Comparison of ENCODE assay signal across 8 cellular contexts in the genomic region with DNA sequence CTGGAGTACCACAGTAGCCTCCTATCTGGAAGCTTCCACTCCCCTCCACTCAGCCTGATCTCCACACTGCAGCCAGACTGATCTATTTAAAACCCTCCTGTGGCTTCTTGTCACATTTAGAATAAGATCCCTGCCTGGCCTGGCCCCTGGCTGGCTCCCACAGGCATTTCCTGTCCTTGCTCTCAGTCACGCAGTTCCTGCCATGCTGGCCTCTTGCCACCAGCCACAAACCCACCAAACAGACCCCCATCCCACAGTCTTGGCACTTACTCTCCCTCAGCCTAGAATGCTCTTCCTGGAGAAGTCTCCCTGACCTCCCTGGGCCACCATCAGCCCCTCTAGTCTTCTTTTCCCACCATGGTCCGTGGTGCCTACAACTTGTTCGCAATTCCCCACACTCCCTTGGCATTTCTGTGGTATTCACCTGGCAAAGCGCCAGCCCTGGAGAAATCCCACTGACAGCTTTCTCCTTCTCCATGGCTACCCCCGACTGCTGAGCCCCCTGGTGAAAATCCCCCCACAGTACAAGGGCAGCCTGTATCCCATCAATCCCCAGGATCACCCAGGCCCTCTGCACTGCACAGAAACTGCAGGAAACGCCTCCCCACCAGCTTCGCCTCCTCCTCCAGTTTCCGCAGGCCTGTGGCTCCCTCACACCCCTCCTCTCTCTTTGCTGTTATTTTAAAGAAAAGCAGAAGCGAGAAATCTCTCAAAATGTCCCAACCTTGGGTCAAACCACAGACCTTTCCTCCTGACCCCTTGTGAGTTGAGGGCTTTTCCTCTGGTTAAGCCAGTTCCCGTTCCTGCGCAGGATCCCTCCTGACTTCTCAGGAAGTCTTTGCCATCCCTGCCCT.
A peak's percentile ranks its signal among the peaks of the same experiment; 100 is the strongest.
DNase-seq lines count a peak whose midpoint lies in the region; ATAC-seq and TF ChIP-seq lines count a peak whose summit lies in the region.

No MANE protein-coding gene starts in this region.

- DNase-seq in DMS79 (lab: John Stamatoyannopoulos, UW) (peak; percentile 60), WTC11 (ENCODE audit: low spot score) (no peak), left lobe of liver (ENCODE audit: low spot score) (no peak), NCI-H2029 treated with DMSO at 0.1 percent for 48 hours (lab: John Stamatoyannopoulos, UW) (no peak), T-helper 2 cell (no peak), NCI-H1092 (lab: John Stamatoyannopoulos, UW) (no peak)

- peak; percentile 78 for ATAC-seq in GM19468 (IDR thresholded peaks at IDR 0.05; ENCODE audit: extremely low read depth, unreplicated experiment)
- ATAC-seq in HG03460 (IDR thresholded peaks at IDR 0.05; ENCODE audit: unreplicated experiment): peak; percentile 78
- ATAC-seq in WTC11: peak; percentile 35
- peak; percentile 46 for ATAC-seq in left lobe of liver

- peaks cover 3% of the 10 kb centered on the region; the same call in 1 of the 2 replicates for H3K36me3 Mint-ChIP-seq in WTC11

- TF ChIP-seq CTCF in WTC11 (IDR thresholded peaks at IDR 0.05): no peak

- POLR2A ChIA-PET in WTC11 (lab: Charles Lee): no interaction called here

- H3K27ac Mint-ChIP-seq in WTC11: peak overlapping the region; percentile 10; the same call in 1 of the 2 replicates

- no peaks in the 10 kb centered on the region; the same call in 1 of the 2 replicates for H3K9me3 Mint-ChIP-seq in WTC11

- H3K27me3 Mint-ChIP-seq in WTC11 (ENCODE audit: low read depth): no peaks in the 10 kb centered on the region

- H3K4me1 Mint-ChIP-seq in WTC11: peaks cover 22% of the 10 kb centered on the region

- no peak overlapping the region for H3K4me3 Mint-ChIP-seq in WTC11

- CTCF ChIA-PET in WTC11 (lab: Charles Lee): interaction anchor here (0.8 to 1.5 kb wide), 2 partner anchors 15 kb away, joined by 5 read pairs; no protein-coding TSS in a partner anchor

TF ChIP-seq in WTC11, 78 proteins besides CTCF, POLR2A, EP300 and RAD21:
- TF ChIP-seq MYBL2 (CRISPR knock-in tag; IDR thresholded peaks at IDR 0.05): no peak
- TF ChIP-seq ZNF423 (CRISPR knock-in tag; IDR thresholded peaks at IDR 0.05): no peak
- TF ChIP-seq ETV6 (CRISPR knock-in tag; IDR thresholded peaks at IDR 0.05): no peak
- TF ChIP-seq KAT7 (CRISPR knock-in tag; IDR thresholded peaks at IDR 0.05; ENCODE audit: borderline replicate concordance): no peak
- TF ChIP-seq RELA (CRISPR knock-in tag; IDR thresholded peaks at IDR 0.05; ENCODE audit: borderline replicate concordance): no peak
- TF ChIP-seq, protein P1, sequence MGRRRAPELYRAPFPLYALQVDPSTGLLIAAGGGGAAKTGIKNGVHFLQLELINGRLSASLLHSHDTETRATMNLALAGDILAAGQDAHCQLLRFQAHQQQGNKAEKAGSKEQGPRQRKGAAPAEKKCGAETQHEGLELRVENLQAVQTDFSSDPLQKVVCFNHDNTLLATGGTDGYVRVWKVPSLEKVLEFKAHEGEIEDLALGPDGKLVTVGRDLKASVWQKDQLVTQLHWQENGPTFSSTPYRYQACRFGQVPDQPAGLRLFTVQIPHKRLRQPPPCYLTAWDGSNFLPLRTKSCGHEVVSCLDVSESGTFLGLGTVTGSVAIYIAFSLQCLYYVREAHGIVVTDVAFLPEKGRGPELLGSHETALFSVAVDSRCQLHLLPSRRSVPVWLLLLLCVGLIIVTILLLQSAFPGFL (CRISPR knock-in tag; IDR thresholded peaks at IDR 0.05; ENCODE audit: borderline replicate concordance): no peak
- TF ChIP-seq CREM (CRISPR knock-in tag; IDR thresholded peaks at IDR 0.05): no peak
- TF ChIP-seq, protein P2, sequence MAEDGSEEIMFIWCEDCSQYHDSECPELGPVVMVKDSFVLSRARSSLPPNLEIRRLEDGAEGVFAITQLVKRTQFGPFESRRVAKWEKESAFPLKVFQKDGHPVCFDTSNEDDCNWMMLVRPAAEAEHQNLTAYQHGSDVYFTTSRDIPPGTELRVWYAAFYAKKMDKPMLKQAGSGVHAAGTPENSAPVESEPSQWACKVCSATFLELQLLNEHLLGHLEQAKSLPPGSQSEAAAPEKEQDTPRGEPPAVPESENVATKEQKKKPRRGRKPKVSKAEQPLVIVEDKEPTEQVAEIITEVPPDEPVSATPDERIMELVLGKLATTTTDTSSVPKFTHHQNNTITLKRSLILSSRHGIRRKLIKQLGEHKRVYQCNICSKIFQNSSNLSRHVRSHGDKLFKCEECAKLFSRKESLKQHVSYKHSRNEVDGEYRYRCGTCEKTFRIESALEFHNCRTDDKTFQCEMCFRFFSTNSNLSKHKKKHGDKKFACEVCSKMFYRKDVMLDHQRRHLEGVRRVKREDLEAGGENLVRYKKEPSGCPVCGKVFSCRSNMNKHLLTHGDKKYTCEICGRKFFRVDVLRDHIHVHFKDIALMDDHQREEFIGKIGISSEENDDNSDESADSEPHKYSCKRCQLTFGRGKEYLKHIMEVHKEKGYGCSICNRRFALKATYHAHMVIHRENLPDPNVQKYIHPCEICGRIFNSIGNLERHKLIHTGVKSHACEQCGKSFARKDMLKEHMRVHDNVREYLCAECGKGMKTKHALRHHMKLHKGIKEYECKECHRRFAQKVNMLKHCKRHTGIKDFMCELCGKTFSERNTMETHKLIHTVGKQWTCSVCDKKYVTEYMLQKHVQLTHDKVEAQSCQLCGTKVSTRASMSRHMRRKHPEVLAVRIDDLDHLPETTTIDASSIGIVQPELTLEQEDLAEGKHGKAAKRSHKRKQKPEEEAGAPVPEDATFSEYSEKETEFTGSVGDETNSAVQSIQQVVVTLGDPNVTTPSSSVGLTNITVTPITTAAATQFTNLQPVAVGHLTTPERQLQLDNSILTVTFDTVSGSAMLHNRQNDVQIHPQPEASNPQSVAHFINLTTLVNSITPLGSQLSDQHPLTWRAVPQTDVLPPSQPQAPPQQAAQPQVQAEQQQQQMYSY (CRISPR knock-in tag; IDR thresholded peaks at IDR 0.05): no peak
- no peak for TF ChIP-seq ZBTB21 (CRISPR knock-in tag; IDR thresholded peaks at IDR 0.05; ENCODE audit: borderline replicate concordance)
- TF ChIP-seq, protein P3, sequence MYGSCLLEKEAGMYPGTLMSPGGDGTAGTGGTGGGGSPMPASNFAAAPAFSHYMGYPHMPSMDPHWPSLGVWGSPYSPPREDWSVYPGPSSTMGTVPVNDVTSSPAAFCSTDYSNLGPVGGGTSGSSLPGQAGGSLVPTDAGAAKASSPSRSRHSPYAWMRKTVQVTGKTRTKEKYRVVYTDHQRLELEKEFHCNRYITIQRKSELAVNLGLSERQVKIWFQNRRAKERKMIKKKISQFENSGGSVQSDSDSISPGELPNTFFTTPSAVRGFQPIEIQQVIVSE (CRISPR knock-in tag; IDR thresholded peaks at IDR 0.05; ENCODE audit: borderline replicate concordance): no peak
- TF ChIP-seq, protein P4, sequence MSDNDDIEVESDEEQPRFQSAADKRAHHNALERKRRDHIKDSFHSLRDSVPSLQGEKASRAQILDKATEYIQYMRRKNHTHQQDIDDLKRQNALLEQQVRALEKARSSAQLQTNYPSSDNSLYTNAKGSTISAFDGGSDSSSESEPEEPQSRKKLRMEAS (CRISPR knock-in tag; IDR thresholded peaks at IDR 0.05): no peak
- no peak for TF ChIP-seq JAZF1 (CRISPR knock-in tag; IDR thresholded peaks at IDR 0.05)
- TF ChIP-seq, protein P5, sequence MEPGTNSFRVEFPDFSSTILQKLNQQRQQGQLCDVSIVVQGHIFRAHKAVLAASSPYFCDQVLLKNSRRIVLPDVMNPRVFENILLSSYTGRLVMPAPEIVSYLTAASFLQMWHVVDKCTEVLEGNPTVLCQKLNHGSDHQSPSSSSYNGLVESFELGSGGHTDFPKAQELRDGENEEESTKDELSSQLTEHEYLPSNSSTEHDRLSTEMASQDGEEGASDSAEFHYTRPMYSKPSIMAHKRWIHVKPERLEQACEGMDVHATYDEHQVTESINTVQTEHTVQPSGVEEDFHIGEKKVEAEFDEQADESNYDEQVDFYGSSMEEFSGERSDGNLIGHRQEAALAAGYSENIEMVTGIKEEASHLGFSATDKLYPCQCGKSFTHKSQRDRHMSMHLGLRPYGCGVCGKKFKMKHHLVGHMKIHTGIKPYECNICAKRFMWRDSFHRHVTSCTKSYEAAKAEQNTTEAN (CRISPR knock-in tag; IDR thresholded peaks at IDR 0.05): no peak
- no peak for TF ChIP-seq NR2C2 (CRISPR knock-in tag; IDR thresholded peaks at IDR 0.05)
- TF ChIP-seq NFYB (CRISPR knock-in tag; conservative IDR thresholded peaks at IDR 0.05; ENCODE audit: low read depth): no peak
- TF ChIP-seq, protein P6, sequence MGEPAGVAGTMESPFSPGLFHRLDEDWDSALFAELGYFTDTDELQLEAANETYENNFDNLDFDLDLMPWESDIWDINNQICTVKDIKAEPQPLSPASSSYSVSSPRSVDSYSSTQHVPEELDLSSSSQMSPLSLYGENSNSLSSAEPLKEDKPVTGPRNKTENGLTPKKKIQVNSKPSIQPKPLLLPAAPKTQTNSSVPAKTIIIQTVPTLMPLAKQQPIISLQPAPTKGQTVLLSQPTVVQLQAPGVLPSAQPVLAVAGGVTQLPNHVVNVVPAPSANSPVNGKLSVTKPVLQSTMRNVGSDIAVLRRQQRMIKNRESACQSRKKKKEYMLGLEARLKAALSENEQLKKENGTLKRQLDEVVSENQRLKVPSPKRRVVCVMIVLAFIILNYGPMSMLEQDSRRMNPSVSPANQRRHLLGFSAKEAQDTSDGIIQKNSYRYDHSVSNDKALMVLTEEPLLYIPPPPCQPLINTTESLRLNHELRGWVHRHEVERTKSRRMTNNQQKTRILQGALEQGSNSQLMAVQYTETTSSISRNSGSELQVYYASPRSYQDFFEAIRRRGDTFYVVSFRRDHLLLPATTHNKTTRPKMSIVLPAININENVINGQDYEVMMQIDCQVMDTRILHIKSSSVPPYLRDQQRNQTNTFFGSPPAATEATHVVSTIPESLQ (CRISPR knock-in tag; IDR thresholded peaks at IDR 0.05): no peak
